ENCODE assay signal across 15 cellular contexts in genomic region chr14:72665259-72665658, GRCh38.
DNase-seq lines count a peak whose midpoint lies in the region; TF ChIP-seq lines count a peak whose summit lies in the region.
"Had no signal": no experiment of that assay in that cellular context is flagged by ENCODE, and none has a peak within 500 bp of the region (broad histone marks: within the 10 kb centered on the region; RNA-seq: fewer than 3 reads in every experiment).

No MANE protein-coding gene starts in this region.

- H3K9me2 ChIP-seq in GM23248 (ENCODE audit: insufficient read depth), result no peaks in the 10 kb centered on the region

- DNase-seq in GM23248 (peak; percentile 96), glomerular endothelial cell (ENCODE audit: extremely low read depth, low read depth, low spot score) (peak; percentile 95), activated gamma-delta T cell treated with Interleukin-2 at 50 U/mL for 16 hours (no peak), NCI-H2107 treated with DMSO at 0.1 percent for 48 hours (lab: John Stamatoyannopoulos, UW; ENCODE audit: unreplicated experiment) (no peak), NCI-H128 (lab: John Stamatoyannopoulos, UW; ENCODE audit: unreplicated experiment) (no peak)
- DNase-seq in activated CD4-positive, alpha-beta T cell treated with anti-CD3 and anti-CD28 coated beads, Interleukin-2, amount 50 U/mL, for 1 hour, result no peak
- DNase-seq: activated CD4-positive, alpha-beta T cell treated with anti-CD3 and anti-CD28 coated beads for 48 hours; CD4-positive, alpha-beta T cell; heart right ventricle; naive B cell; NCI-H1436 treated with DMSO at 0.1 percent for 48 hours; stimulated activated CD4-positive, alpha-beta T cell treated with anti-CD3 and anti-CD28 coated beads, Interleukin-4, amount 100 ng/mL, for 24 hours; tibial artery had no signal

- no peaks in the 10 kb centered on the region for H4K20me1 ChIP-seq in GM23248 (ENCODE audit: insufficient read depth)

- H3K9ac ChIP-seq in GM23248, result peak overlapping the region; percentile 37; the same call in 1 of the 2 replicates

- H3K79me2 ChIP-seq in ACC112 (ENCODE audit: control insufficient read depth, insufficient read depth, low read length, unreplicated experiment) (no peaks in the 10 kb centered on the region), GM23248 (ENCODE audit: insufficient read depth) (no peaks in the 10 kb centered on the region)

- H3K36me3 ChIP-seq in ACC112 (ENCODE audit: insufficient read depth, low read length), result no peaks in the 10 kb centered on the region
- peaks cover 2% of the 10 kb centered on the region; the same call in 1 of the 2 replicates for H3K36me3 ChIP-seq in GM23248 (ENCODE audit: low read depth)
- H3K36me3 ChIP-seq: tibial artery had no signal

- H3K27ac ChIP-seq in ACC112 (ENCODE audit: low read depth, low read length) (peak overlapping the region; percentile 90), GM23248 (peak overlapping the region; percentile 84)
- H3K27ac ChIP-seq: tibial artery had no signal

- peaks cover 35% of the 10 kb centered on the region for H3F3A ChIP-seq in GM23248 (ENCODE audit: insufficient read depth)

- H3K4me2 ChIP-seq in GM23248 (ENCODE audit: unreplicated experiment), result peak overlapping the region; percentile 81

- H3K4me1 ChIP-seq in ACC112 (ENCODE audit: control insufficient read depth, insufficient read depth, low read length, unreplicated experiment), result peaks cover 42% of the 10 kb centered on the region
- H3K4me1 ChIP-seq in GM23248 (ENCODE audit: insufficient read depth), result peaks cover 34% of the 10 kb centered on the region
- H3K4me1 ChIP-seq: tibial artery had no signal

- no peak for TF ChIP-seq CTCF in WI38 (IDR thresholded peaks at IDR 0.05; ENCODE audit: low read depth, low read length)

- H3K4me3 ChIP-seq in ACC112 (ENCODE audit: low read depth, low read length), result peak overlapping the region; percentile 50
- H3K4me3 ChIP-seq in GM23248, result peak overlapping the region; percentile 53
- H3K4me3 ChIP-seq in WI38 (ENCODE audit: low read depth, low read length), result peak overlapping the region; percentile 51
- H3K4me3 ChIP-seq: heart right ventricle, tibial artery had no signal

- H3K9me3 ChIP-seq in GM23248 (ENCODE audit: low read depth), result no peaks in the 10 kb centered on the region
- H3K9me3 ChIP-seq: heart right ventricle, tibial artery had no signal

- H3K27me3 ChIP-seq in ACC112 (ENCODE audit: insufficient read depth, low read length) (no peaks in the 10 kb centered on the region), GM23248 (replicated peaks; ENCODE audit: insufficient read depth) (no peaks in the 10 kb centered on the region)
- H3K27me3 ChIP-seq: heart right ventricle, tibial artery had no signal

- WGBS in GM23248 (ENCODE audit: low coverage in 1 of 2, low lambda C conversion rate in 2 of 2, missing lambda C conversion rate in 2 of 2), 2 experiments, result 1 to 4% methylated on average over 3 of the region's 3 CpGs

- H2AFZ ChIP-seq in ACC112 (ENCODE audit: low read length, unreplicated experiment) (peak overlapping the region; percentile 73), GM23248 (no peak overlapping the region)

- in situ Hi-C loops in GM23248 (cut with MboI), result no loop called here

Comparison
In these comparisons a context has a peak if more than half of its experiments do, and no peak if none do; other contexts are left out.
1. DNase-seq: peak in GM23248 (single experiment) and glomerular endothelial cell (single experiment); none in activated gamma-delta T cell treated with Interleukin-2 at 50 U/mL for 16 hours (single experiment), NCI-H2107 treated with DMSO at 0.1 percent for 48 hours (single experiment), NCI-H128 (single experiment) and activated CD4-positive, alpha-beta T cell treated with anti-CD3 and anti-CD28 coated beads, Interleukin-2, amount 50 U/mL, for 1 hour (single experiment).
2. Peak in every context shown above with its lines, with median percentiles within 50 percentile points of each other: H3K4me3 ChIP-seq.